Comparison of ENCODE assay signal across 1 cellular context in the genomic region with DNA sequence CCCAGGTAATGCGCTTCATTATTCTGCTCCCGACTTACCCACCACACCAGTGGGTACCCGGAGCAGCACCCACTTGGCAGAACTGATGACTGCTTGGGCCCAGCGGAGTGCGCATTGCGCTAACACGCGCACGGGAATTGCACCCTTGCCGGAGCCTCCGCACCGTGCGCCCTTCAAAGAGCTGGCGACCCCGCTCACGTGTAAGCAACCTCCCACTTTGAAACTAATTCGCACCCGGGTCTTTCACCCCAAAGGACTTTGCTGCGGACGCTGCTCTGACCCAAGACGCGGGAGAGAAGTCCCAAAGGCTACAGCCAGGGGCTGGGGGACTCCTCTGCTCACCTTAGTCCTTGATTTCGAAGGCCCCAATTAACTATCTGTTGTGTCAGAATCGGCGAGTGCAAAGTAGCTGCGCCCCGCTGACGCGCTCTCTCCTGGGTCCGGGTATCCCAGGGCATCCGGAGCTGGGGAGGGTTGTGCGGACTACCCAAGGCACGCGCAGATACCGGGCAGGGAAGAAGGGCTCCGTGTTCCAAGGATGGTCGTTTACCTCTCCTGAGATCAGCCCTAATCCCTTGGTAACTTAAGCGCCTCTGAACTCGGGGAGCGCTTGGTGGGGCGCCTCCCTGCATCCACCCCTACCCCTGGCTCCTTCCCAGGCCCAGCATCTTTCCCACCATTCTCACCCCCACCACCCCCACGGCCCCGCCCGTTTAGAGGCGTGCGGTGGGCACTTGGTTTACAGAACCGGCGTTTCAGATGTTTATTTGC.
A peak's percentile ranks its signal among the peaks of the same experiment; 100 is the strongest.
TF ChIP-seq lines count a peak whose summit lies in the region.

No MANE protein-coding gene starts in this region.

TF ChIP-seq in HepG2, 621 proteins besides CTCF, POLR2A, EP300 and RAD21:
- TF ChIP-seq EZH2 (conservative IDR thresholded peaks at IDR 0.05; ENCODE audit: low read depth, low read length) (peak; percentile 87), BORCS8-MEF2B (CRISPR knock-in tag; IDR thresholded peaks at IDR 0.05) (0 out of 2 replicates have a peak, but pooled peaks have one; percentile 19), PHF21A (CRISPR knock-in tag; IDR thresholded peaks at IDR 0.05) (0 out of 2 replicates have a peak, but pooled peaks have one; percentile 39)
- TF ChIP-seq, protein P1, sequence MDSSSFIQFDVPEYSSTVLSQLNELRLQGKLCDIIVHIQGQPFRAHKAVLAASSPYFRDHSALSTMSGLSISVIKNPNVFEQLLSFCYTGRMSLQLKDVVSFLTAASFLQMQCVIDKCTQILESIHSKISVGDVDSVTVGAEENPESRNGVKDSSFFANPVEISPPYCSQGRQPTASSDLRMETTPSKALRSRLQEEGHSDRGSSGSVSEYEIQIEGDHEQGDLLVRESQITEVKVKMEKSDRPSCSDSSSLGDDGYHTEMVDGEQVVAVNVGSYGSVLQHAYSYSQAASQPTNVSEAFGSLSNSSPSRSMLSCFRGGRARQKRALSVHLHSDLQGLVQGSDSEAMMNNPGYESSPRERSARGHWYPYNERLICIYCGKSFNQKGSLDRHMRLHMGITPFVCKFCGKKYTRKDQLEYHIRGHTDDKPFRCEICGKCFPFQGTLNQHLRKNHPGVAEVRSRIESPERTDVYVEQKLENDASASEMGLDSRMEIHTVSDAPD (CRISPR knock-in tag; IDR thresholded peaks at IDR 0.05): no peak
